Comparison of ENCODE assay signal across 1 cellular context in the genomic region with DNA sequence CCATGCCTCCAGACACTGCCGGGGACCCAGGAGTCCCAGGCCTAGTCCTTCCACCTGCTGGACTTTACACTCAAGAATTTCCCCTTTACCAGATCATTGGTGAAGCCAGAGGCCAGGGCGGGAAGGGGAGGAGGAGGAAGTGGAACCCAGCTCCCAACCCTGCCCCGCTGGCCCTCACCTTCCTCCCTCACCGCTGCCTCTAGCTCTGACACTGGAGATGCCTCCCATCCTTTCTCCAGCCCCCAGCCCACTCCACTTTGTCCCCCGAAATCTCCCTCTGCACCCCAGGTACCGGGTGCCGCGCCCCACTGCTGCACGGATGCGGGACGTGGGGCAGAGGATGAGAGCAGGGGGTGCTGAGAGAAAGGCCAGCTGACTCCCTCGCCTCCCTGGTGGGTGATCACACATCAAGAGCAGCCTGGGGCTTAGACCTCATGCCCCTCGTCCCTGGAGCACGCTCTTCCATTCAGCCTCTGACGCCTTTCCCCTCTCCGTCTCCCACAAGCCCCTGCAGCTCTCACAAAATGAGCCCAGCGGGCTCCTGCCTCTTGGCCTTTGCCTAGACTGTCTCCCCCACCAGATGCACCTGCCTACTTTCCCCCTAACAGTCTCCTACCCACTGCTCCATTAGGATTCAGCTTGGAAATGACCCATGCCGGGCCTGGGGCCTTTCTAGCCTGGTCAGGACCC.
TF ChIP-seq lines count a peak whose summit lies in the region.

A gene with protein sequence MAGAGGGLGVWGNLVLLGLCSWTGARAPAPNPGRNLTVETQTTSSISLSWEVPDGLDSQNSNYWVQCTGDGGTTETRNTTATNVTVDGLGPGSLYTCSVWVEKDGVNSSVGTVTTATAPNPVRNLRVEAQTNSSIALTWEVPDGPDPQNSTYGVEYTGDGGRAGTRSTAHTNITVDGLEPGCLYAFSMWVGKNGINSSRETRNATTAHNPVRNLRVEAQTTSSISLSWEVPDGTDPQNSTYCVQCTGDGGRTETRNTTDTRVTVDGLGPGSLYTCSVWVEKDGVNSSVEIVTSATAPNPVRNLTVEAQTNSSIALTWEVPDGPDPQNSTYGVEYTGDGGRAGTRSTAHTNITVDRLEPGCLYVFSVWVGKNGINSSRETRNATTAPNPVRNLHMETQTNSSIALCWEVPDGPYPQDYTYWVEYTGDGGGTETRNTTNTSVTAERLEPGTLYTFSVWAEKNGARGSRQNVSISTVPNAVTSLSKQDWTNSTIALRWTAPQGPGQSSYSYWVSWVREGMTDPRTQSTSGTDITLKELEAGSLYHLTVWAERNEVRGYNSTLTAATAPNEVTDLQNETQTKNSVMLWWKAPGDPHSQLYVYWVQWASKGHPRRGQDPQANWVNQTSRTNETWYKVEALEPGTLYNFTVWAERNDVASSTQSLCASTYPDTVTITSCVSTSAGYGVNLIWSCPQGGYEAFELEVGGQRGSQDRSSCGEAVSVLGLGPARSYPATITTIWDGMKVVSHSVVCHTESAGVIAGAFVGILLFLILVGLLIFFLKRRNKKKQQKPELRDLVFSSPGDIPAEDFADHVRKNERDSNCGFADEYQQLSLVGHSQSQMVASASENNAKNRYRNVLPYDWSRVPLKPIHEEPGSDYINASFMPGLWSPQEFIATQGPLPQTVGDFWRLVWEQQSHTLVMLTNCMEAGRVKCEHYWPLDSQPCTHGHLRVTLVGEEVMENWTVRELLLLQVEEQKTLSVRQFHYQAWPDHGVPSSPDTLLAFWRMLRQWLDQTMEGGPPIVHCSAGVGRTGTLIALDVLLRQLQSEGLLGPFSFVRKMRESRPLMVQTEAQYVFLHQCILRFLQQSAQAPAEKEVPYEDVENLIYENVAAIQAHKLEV (minus strand): TSS at position 72 of the 690 bp plus-strand sequence. CDS start 68 bp downstream, at position 4.

TF ChIP-seq in HepG2, 621 proteins besides CTCF, POLR2A, EP300 and RAD21 (continued from another document):
- TF ChIP-seq, protein P1, sequence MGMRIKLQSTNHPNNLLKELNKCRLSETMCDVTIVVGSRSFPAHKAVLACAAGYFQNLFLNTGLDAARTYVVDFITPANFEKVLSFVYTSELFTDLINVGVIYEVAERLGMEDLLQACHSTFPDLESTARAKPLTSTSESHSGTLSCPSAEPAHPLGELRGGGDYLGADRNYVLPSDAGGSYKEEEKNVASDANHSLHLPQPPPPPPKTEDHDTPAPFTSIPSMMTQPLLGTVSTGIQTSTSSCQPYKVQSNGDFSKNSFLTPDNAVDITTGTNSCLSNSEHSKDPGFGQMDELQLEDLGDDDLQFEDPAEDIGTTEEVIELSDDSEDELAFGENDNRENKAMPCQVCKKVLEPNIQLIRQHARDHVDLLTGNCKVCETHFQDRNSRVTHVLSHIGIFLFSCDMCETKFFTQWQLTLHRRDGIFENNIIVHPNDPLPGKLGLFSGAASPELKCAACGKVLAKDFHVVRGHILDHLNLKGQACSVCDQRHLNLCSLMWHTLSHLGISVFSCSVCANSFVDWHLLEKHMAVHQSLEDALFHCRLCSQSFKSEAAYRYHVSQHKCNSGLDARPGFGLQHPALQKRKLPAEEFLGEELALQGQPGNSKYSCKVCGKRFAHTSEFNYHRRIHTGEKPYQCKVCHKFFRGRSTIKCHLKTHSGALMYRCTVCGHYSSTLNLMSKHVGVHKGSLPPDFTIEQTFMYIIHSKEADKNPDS (CRISPR knock-in tag; IDR thresholded peaks at IDR 0.05): no peak
- TF ChIP-seq SP5 (CRISPR knock-in tag; IDR thresholded peaks at IDR 0.05; ENCODE audit: borderline replicate concordance, low read depth) (no peak), ZNF549 (CRISPR knock-in tag; IDR thresholded peaks at IDR 0.05) (no peak), MED13 (CRISPR knock-in tag; IDR thresholded peaks at IDR 0.05) (no peak), IKZF4 (CRISPR knock-in tag; IDR thresholded peaks at IDR 0.05; ENCODE audit: borderline replicate concordance, low read depth, not compliant biosample characterization) (no peak), AKAP8 (CRISPR knock-in tag; IDR thresholded peaks at IDR 0.05) (no peak), PTBP1 (IDR thresholded peaks at IDR 0.05; ENCODE audit: low read depth, low read length, poor library complexity, severe bottlenecking) (peak; percentile 53), ZNF335 (CRISPR knock-in tag; IDR thresholded peaks at IDR 0.05) (no peak), TAF1 (CRISPR knock-in tag; IDR thresholded peaks at IDR 0.05) (no peak), ZNF546 (CRISPR knock-in tag; conservative IDR thresholded peaks at IDR 0.05) (no peak), ZNF652 (CRISPR knock-in tag; IDR thresholded peaks at IDR 0.05; ENCODE audit: borderline replicate concordance, low read depth) (no peak), ZNF180 (CRISPR knock-in tag; IDR thresholded peaks at IDR 0.05; ENCODE audit: borderline replicate concordance, low read depth) (no peak), NFKB2 (CRISPR knock-in tag; IDR thresholded peaks at IDR 0.05; ENCODE audit: borderline replicate concordance) (no peak; the same call in none of the 2 replicates), ZBTB8A (CRISPR knock-in tag; IDR thresholded peaks at IDR 0.05; ENCODE audit: borderline replicate concordance, low read depth) (no peak), POLR2AphosphoS2 (IDR thresholded peaks at IDR 0.05; ENCODE audit: low read depth, low read length) (no peak), ZNF605 (CRISPR knock-in tag; IDR thresholded peaks at IDR 0.05) (peak; percentile 88), POLR2G (IDR thresholded peaks at IDR 0.05; ENCODE audit: low read depth, low read length) (peak; percentile 40; the same call in 1 of the 2 replicates), CHD4 (IDR thresholded peaks at IDR 0.05; ENCODE audit: borderline replicate concordance, low read length) (no peak), SP2 (CRISPR knock-in tag; IDR thresholded peaks at IDR 0.05) (peak; percentile 50; the same call in 1 of the 2 replicates), BHLHE40 (IDR thresholded peaks at IDR 0.05; ENCODE audit: low read length) (no peak), SAP130 (CRISPR knock-in tag; IDR thresholded peaks at IDR 0.05; ENCODE audit: low read depth) (no peak), ZNF367 (CRISPR knock-in tag; IDR thresholded peaks at IDR 0.05; ENCODE audit: borderline replicate concordance) (no peak), PAF1 (CRISPR knock-in tag; IDR thresholded peaks at IDR 0.05) (no peak), NFIB (CRISPR knock-in tag; IDR thresholded peaks at IDR 0.05; ENCODE audit: borderline replicate concordance) (no peak), ZSCAN9 (CRISPR knock-in tag; IDR thresholded peaks at IDR 0.05; ENCODE audit: borderline replicate concordance) (peak; percentile 2; the same call in 1 of the 2 replicates), SMAD1 (CRISPR knock-in tag; IDR thresholded peaks at IDR 0.05; ENCODE audit: borderline replicate concordance, low read depth) (peak; percentile 35; the same call in 1 of the 2 replicates), ZFX (CRISPR knock-in tag; IDR thresholded peaks at IDR 0.05; ENCODE audit: low read depth) (peak; percentile 37; the same call in 1 of the 2 replicates), ZSCAN21 (CRISPR knock-in tag; IDR thresholded peaks at IDR 0.05; ENCODE audit: borderline replicate concordance) (no peak), ZNF264 (CRISPR knock-in tag; IDR thresholded peaks at IDR 0.05) (0 out of 2 replicates have a peak, but pooled peaks have one; percentile 47), FOXP1 (IDR thresholded peaks at IDR 0.05) (no peak), FOXP1 (CRISPR knock-in tag; IDR thresholded peaks at IDR 0.05) (no peak), ZFP1 (CRISPR knock-in tag; IDR thresholded peaks at IDR 0.05) (no peak), ZFAT (CRISPR knock-in tag; conservative IDR thresholded peaks at IDR 0.05) (no peak), ZNF543 (CRISPR knock-in tag; IDR thresholded peaks at IDR 0.05) (no peak)
- TF ChIP-seq, protein P2, sequence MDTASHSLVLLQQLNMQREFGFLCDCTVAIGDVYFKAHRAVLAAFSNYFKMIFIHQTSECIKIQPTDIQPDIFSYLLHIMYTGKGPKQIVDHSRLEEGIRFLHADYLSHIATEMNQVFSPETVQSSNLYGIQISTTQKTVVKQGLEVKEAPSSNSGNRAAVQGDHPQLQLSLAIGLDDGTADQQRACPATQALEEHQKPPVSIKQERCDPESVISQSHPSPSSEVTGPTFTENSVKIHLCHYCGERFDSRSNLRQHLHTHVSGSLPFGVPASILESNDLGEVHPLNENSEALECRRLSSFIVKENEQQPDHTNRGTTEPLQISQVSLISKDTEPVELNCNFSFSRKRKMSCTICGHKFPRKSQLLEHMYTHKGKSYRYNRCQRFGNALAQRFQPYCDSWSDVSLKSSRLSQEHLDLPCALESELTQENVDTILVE (CRISPR knock-in tag; IDR thresholded peaks at IDR 0.05): no peak
- TF ChIP-seq, protein P3, sequence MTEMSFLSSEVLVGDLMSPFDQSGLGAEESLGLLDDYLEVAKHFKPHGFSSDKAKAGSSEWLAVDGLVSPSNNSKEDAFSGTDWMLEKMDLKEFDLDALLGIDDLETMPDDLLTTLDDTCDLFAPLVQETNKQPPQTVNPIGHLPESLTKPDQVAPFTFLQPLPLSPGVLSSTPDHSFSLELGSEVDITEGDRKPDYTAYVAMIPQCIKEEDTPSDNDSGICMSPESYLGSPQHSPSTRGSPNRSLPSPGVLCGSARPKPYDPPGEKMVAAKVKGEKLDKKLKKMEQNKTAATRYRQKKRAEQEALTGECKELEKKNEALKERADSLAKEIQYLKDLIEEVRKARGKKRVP (CRISPR knock-in tag; IDR thresholded peaks at IDR 0.05): no peak
- TF ChIP-seq, protein P4, sequence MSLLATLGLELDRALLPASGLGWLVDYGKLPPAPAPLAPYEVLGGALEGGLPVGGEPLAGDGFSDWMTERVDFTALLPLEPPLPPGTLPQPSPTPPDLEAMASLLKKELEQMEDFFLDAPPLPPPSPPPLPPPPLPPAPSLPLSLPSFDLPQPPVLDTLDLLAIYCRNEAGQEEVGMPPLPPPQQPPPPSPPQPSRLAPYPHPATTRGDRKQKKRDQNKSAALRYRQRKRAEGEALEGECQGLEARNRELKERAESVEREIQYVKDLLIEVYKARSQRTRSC (CRISPR knock-in tag; IDR thresholded peaks at IDR 0.05; ENCODE audit: low read depth): no peak
- TF ChIP-seq, protein P5, sequence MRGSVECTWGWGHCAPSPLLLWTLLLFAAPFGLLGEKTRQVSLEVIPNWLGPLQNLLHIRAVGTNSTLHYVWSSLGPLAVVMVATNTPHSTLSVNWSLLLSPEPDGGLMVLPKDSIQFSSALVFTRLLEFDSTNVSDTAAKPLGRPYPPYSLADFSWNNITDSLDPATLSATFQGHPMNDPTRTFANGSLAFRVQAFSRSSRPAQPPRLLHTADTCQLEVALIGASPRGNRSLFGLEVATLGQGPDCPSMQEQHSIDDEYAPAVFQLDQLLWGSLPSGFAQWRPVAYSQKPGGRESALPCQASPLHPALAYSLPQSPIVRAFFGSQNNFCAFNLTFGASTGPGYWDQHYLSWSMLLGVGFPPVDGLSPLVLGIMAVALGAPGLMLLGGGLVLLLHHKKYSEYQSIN (CRISPR knock-in tag; IDR thresholded peaks at IDR 0.05; ENCODE audit: borderline replicate concordance): no peak
- TF ChIP-seq, protein P6, sequence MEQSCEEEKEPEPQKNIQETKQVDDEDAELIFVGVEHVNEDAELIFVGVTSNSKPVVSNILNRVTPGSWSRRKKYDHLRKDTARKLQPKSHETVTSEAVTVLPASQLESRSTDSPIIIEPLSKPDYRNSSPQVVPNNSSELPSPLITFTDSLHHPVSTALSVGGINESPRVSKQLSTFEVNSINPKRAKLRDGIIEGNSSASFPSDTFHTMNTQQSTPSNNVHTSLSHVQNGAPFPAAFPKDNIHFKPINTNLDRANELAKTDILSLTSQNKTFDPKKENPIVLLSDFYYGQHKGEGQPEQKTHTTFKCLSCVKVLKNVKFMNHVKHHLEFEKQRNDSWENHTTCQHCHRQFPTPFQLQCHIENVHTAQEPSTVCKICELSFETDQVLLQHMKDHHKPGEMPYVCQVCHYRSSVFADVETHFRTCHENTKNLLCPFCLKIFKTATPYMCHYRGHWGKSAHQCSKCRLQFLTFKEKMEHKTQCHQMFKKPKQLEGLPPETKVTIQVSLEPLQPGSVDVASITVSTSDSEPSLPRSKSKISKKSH (CRISPR knock-in tag; IDR thresholded peaks at IDR 0.05; ENCODE audit: borderline replicate concordance): peak; percentile 88; the same call in 1 of the 2 replicates
- TF ChIP-seq, protein P7, sequence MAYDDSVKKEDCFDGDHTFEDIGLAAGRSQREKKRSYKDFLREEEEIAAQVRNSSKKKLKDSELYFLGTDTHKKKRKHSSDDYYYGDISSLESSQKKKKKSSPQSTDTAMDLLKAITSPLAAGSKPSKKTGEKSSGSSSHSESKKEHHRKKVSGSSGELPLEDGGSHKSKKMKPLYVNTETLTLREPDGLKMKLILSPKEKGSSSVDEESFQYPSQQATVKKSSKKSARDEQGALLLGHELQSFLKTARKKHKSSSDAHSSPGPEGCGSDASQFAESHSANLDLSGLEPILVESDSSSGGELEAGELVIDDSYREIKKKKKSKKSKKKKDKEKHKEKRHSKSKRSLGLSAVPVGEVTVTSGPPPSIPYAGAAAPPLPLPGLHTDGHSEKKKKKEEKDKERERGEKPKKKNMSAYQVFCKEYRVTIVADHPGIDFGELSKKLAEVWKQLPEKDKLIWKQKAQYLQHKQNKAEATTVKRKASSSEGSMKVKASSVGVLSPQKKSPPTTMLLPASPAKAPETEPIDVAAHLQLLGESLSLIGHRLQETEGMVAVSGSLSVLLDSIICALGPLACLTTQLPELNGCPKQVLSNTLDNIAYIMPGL (CRISPR knock-in tag; IDR thresholded peaks at IDR 0.05; ENCODE audit: borderline replicate concordance in 1 of 2, low read depth in 1 of 2): peak in 1 of 2 experiments; percentile 18; a peak in 1 of 4 replicates
- TF ChIP-seq, protein P8, sequence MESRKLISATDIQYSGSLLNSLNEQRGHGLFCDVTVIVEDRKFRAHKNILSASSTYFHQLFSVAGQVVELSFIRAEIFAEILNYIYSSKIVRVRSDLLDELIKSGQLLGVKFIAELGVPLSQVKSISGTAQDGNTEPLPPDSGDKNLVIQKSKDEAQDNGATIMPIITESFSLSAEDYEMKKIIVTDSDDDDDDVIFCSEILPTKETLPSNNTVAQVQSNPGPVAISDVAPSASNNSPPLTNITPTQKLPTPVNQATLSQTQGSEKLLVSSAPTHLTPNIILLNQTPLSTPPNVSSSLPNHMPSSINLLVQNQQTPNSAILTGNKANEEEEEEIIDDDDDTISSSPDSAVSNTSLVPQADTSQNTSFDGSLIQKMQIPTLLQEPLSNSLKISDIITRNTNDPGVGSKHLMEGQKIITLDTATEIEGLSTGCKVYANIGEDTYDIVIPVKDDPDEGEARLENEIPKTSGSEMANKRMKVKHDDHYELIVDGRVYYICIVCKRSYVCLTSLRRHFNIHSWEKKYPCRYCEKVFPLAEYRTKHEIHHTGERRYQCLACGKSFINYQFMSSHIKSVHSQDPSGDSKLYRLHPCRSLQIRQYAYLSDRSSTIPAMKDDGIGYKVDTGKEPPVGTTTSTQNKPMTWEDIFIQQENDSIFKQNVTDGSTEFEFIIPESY (CRISPR knock-in tag; IDR thresholded peaks at IDR 0.05): no peak
- TF ChIP-seq, protein P9, sequence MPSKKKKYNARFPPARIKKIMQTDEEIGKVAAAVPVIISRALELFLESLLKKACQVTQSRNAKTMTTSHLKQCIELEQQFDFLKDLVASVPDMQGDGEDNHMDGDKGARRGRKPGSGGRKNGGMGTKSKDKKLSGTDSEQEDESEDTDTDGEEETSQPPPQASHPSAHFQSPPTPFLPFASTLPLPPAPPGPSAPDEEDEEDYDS (CRISPR knock-in tag; IDR thresholded peaks at IDR 0.05): no peak
